In genomic region chr15:37814847-37815246, GRCh38 we compare ENCODE assay signal across 8 cellular contexts.
"Had no signal": no experiment of that assay in that cellular context is flagged by ENCODE, and none has a peak within 500 bp of the region (broad histone marks: within the 10 kb centered on the region; RNA-seq: fewer than 3 reads in every experiment).

No MANE protein-coding gene starts in this region.

- H3K9ac ChIP-seq: KMS-11 had no signal

- ATAC-seq: HepG2, K562 had no signal

- H3K4me3 ChIP-seq: K562 had no signal

- H3K27ac ChIP-seq: HL-60, KMS-11 had no signal

- DNase-seq: IMR-90, KBM-7, KG1 had no signal

- H3K4me2 ChIP-seq: KMS-11 had no signal

- FAIRE-seq: HepG2, HTR-8/SVneo, K562 had no signal
